In genomic region chr17:31327534-31328526, GRCh38 we compare ENCODE assay signal across 1 cellular context.
TF ChIP-seq lines count a peak whose summit lies in the region.

No MANE protein-coding gene starts in this region.

TF ChIP-seq in K562, 482 proteins besides CTCF, POLR2A, EP300 and RAD21 (continued from another document):
- TF ChIP-seq RERE (CRISPR knock-in tag; IDR thresholded peaks at IDR 0.05; ENCODE audit: borderline replicate concordance) (no peak), NFIX (CRISPR knock-in tag; IDR thresholded peaks at IDR 0.05; ENCODE audit: low read depth) (no peak), ZNF12 (CRISPR knock-in tag; IDR thresholded peaks at IDR 0.05) (no peak), MLLT1 (IDR thresholded peaks at IDR 0.05) (no peak), BHLHE40 (IDR thresholded peaks at IDR 0.05; ENCODE audit: low read length) (no peak), RFX1 (IDR thresholded peaks at IDR 0.05) (no peak), ZBTB26 (CRISPR knock-in tag; IDR thresholded peaks at IDR 0.05) (no peak), RBBP5 (IDR thresholded peaks at IDR 0.05; ENCODE audit: borderline replicate concordance, insufficient read depth, low read length, poor library complexity, severe bottlenecking) (no peak), SAFB2 (IDR thresholded peaks at IDR 0.05; ENCODE audit: borderline replicate concordance, low read depth, low read length, severe bottlenecking) (no peak)
